Comparison of ENCODE assay signal across 16 cellular contexts in genomic region chr12:120215357-120215735, GRCh38.
"Had no signal": no experiment of that assay in that cellular context is flagged by ENCODE, and none has a peak within 500 bp of the region (broad histone marks: within the 10 kb centered on the region; RNA-seq: fewer than 3 reads in every experiment).

No MANE protein-coding gene starts in this region.

- H3K4me1 Mint-ChIP-seq: stimulated activated memory B cell treated with anti-CD40 and anti-IgM and Interleukin-4, amounts not matched to agents 10 μg/mL and 1 μg/mL and 100 μg/mL, for 72 hours; T-cell had no signal

- H3K27ac ChIP-seq: epithelial cell of prostate, heart left ventricle, neutrophil, thyroid gland had no signal

- H3K9me3 Mint-ChIP-seq: activated naive CD8-positive, alpha-beta T cell treated with anti-CD3 and anti-CD28 coated beads for 36 hours; stimulated activated memory B cell treated with anti-CD40 and anti-IgM and Interleukin-4, amounts not matched to agents 10 μg/mL and 1 μg/mL and 100 μg/mL, for 72 hours; T-cell had no signal

- H3K9me3 ChIP-seq: breast epithelium, heart left ventricle, thyroid gland had no signal

- H3K4me1 ChIP-seq: breast epithelium, heart left ventricle, thyroid gland had no signal

- H3K27ac Mint-ChIP-seq: activated naive CD8-positive, alpha-beta T cell treated with anti-CD3 and anti-CD28 coated beads for 36 hours; stimulated activated memory B cell treated with anti-CD40 and anti-IgM and Interleukin-4, amounts not matched to agents 10 μg/mL and 1 μg/mL and 100 μg/mL, for 72 hours had no signal

- H3K27me3 ChIP-seq: breast epithelium, heart left ventricle, neutrophil, thyroid gland had no signal

- H3K27me3 Mint-ChIP-seq: activated naive CD8-positive, alpha-beta T cell treated with anti-CD3 and anti-CD28 coated beads for 36 hours; T-cell had no signal

- DNase-seq: activated CD4-positive, CD25-positive, alpha-beta regulatory T cell treated with anti-CD3 and anti-CD28 coated beads, Interleukin-2, amount 50 U/mL, for 72 hours; activated effector memory CD4-positive, alpha-beta T cell treated with anti-CD3 and anti-CD28 coated beads, Interleukin-2, amount 50 U/mL, for 16 hours; activated naive CD8-positive, alpha-beta T cell treated with anti-CD3 and anti-CD28 coated beads for 36 hours; cerebellar nuclear complex; effector CD8-positive, alpha-beta T cell; heart left ventricle; left cardiac atrium; midbrain; T-cell; T-helper 9 cell; thyroid gland had no signal

- H3K4me3 ChIP-seq: breast epithelium, heart left ventricle, lung, thyroid gland had no signal

- H3K4me3 Mint-ChIP-seq: activated naive CD8-positive, alpha-beta T cell treated with anti-CD3 and anti-CD28 coated beads for 36 hours; stimulated activated memory B cell treated with anti-CD40 and anti-IgM and Interleukin-4, amounts not matched to agents 10 μg/mL and 1 μg/mL and 100 μg/mL, for 72 hours; T-cell had no signal

- ATAC-seq: heart left ventricle, left cardiac atrium had no signal
